18 cellular contexts compared by ENCODE assay signal in the genomic region with DNA sequence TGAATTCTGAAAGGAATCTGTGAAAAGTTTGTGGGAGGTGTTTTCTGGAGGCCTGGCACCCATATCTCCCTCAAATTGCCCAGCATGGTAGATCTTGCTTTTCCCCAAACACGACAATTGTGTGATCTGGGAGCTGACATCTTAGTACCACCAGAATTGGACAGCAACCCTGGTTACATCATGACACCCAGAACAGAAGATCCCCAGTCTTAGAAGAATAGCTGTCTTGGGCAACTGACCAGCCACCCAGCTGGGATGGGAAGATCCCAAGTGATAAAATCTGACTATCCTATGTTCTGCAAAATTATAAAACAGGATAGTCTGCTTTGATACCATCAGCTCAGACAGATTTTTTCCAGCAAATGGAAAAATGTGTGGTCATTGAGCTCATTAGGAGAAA.
DNase-seq lines count a peak whose midpoint lies in the region; ATAC-seq and TF ChIP-seq lines count a peak whose summit lies in the region.
"Had no signal": no experiment of that assay in that cellular context is flagged by ENCODE, and none has a peak within 500 bp of the region (broad histone marks: within the 10 kb centered on the region; RNA-seq: fewer than 3 reads in every experiment).

No MANE protein-coding gene starts in this region.

- POLR2A ChIA-PET in SK-N-SH (lab: Yijun Ruan, JAX): no interaction called here

- ATAC-seq in SK-N-SH treated with all-trans-retinoic acid at 6 μM for 48 hours: no peak
- ATAC-seq: A549; CD8-positive, alpha-beta T cell; GM12878 had no signal

- H3K36me3 ChIP-seq in SK-N-SH (replicated peaks in 1 of 2; ENCODE audit: control insufficient read depth in 1 of 2, insufficient read depth in 2 of 2, low read length in 1 of 2): peaks cover 0 to 4% of the 10 kb centered on the region in 2 experiments
- no peaks in the 10 kb centered on the region for H3K36me3 ChIP-seq in trophoblast cell (ENCODE audit: control insufficient read depth in 1 of 2, insufficient read depth in 2 of 2, low read length in 2 of 2)
- H3K36me3 ChIP-seq: BLaER1 treated with 17β-estradiol and CSF1 and Interleukin-3, amounts not matched to agents 10 nM and 100 nM had no signal

- no peak overlapping the region for H3K4ac ChIP-seq in trophoblast cell (ENCODE audit: low read depth, low read length)

- no peak overlapping the region for H4K12ac ChIP-seq in trophoblast cell (ENCODE audit: low read depth, low read length)

- H2BK5ac ChIP-seq in trophoblast cell (ENCODE audit: low read depth, low read length, poor library complexity): no peak overlapping the region

- DNase-seq in SK-N-SH (no peak), choroid plexus epithelial cell (ENCODE audit: low read depth) (peak; percentile 8), glomerular visceral epithelial cell (ENCODE audit: extremely low spot score) (no peak), trophoblast cell (no peak)
- DNase-seq: AML-193; Caco-2; Calu3; CD4-positive, alpha-beta T cell; CD8-positive, alpha-beta T cell; DMS79 treated with DMSO at 0.1 percent for 48 hours; EL; GDM1 had no signal

- no peaks in the 10 kb centered on the region for H4K20me1 ChIP-seq in SK-N-SH (ENCODE audit: insufficient read depth)
- H4K20me1 ChIP-seq: BLaER1 treated with 17β-estradiol and CSF1 and Interleukin-3, amounts not matched to agents 10 nM and 100 nM had no signal

- TF ChIP-seq EP300 in SK-N-SH (IDR thresholded peaks at IDR 0.05; ENCODE audit: borderline replicate concordance in 1 of 2, low read depth in 1 of 2, low read length in 1 of 2): no peak

- H4K8ac ChIP-seq in trophoblast cell (ENCODE audit: low read depth, low read length): no peak overlapping the region

- H3K27ac ChIP-seq in SK-N-SH (ENCODE audit: low read depth in 2 of 2, low read length in 1 of 2) (no peak overlapping the region), trophoblast cell (ENCODE audit: low read depth, low read length) (no peak overlapping the region)
- H3K27ac ChIP-seq: 22Rv1; A549; BLaER1 treated with 17β-estradiol and CSF1 and Interleukin-3, amounts not matched to agents 10 nM and 100 nM; C4-2B had no signal

- 0% methylated on average over 1 of the region's 1 CpG for WGBS in SK-N-SH (ENCODE audit: low lambda C conversion rate)
- no CpG with 5 or more reads among the region's 1 CpG for WGBS in trophoblast cell (ENCODE audit: extremely low coverage, insufficient coverage, insufficient read length)

- no peak overlapping the region for H2BK120ac ChIP-seq in trophoblast cell (ENCODE audit: insufficient read depth, low read length, poor library complexity)

- CTCF ChIA-PET in SK-N-SH (lab: Yijun Ruan, JAX): no interaction called here

- H3K4me2 ChIP-seq in SK-N-SH (no peak overlapping the region), trophoblast cell (ENCODE audit: low read length) (no peak overlapping the region)
- H3K4me2 ChIP-seq: A549; BLaER1 treated with 17β-estradiol and CSF1 and Interleukin-3, amounts not matched to agents 10 nM and 100 nM had no signal

- no peaks in the 10 kb centered on the region for H3K27me3 ChIP-seq in SK-N-SH (ENCODE audit: insufficient read depth)
- no peaks in the 10 kb centered on the region for H3K27me3 ChIP-seq in trophoblast cell (ENCODE audit: insufficient read depth, low read length)
- H3K27me3 ChIP-seq: BLaER1 treated with 17β-estradiol and CSF1 and Interleukin-3, amounts not matched to agents 10 nM and 100 nM had no signal

- H3K18ac ChIP-seq in trophoblast cell (ENCODE audit: low read length): no peak overlapping the region

- H3K9me3 ChIP-seq in SK-N-SH: no peaks in the 10 kb centered on the region
- H3K9me3 ChIP-seq in trophoblast cell (ENCODE audit: insufficient read depth, low read depth, low read length): peaks cover 7% of the 10 kb centered on the region
- H3K9me3 ChIP-seq: A549 had no signal

- H4K91ac ChIP-seq in trophoblast cell (ENCODE audit: low read depth, low read length): no peak overlapping the region

- no peak for TF ChIP-seq CTCF in SK-N-SH (IDR thresholded peaks at IDR 0.05)
- TF ChIP-seq CTCF in choroid plexus epithelial cell (conservative IDR thresholded peaks at IDR 0.05; ENCODE audit: low read depth, low read length): no peak

- no peak overlapping the region for H2BK12ac ChIP-seq in trophoblast cell (ENCODE audit: low read length)

- H3K9ac ChIP-seq in SK-N-SH: no peak overlapping the region
- no peak overlapping the region for H3K9ac ChIP-seq in trophoblast cell (ENCODE audit: low read length)
- H3K9ac ChIP-seq: BLaER1 treated with 17β-estradiol and CSF1 and Interleukin-3, amounts not matched to agents 10 nM and 100 nM had no signal

- no peaks in the 10 kb centered on the region for H3K9me2 ChIP-seq in SK-N-SH

- H3F3A ChIP-seq in SK-N-SH (replicated peaks; ENCODE audit: insufficient read depth): no peaks in the 10 kb centered on the region

- no peak overlapping the region for H3K23ac ChIP-seq in trophoblast cell (ENCODE audit: low read length)

- H2AFZ ChIP-seq in SK-N-SH (ENCODE audit: low read depth) (no peak overlapping the region), trophoblast cell (ENCODE audit: insufficient read depth, low read length, poor library complexity) (no peak overlapping the region)

- H3K79me1 ChIP-seq in trophoblast cell (ENCODE audit: low read length): no peaks in the 10 kb centered on the region

- H3K4me1 ChIP-seq in SK-N-SH (ENCODE audit: control insufficient read depth in 1 of 2, insufficient read depth in 2 of 2, low read depth in 1 of 2, low read length in 1 of 2): no peaks in the 10 kb centered on the region
- H3K4me1 ChIP-seq in trophoblast cell (ENCODE audit: control insufficient read depth in 1 of 2, insufficient read depth in 2 of 2, low read length in 2 of 2): no peaks in the 10 kb centered on the region
- H3K4me1 ChIP-seq: A549; BLaER1 treated with 17β-estradiol and CSF1 and Interleukin-3, amounts not matched to agents 10 nM and 100 nM; Caco-2 had no signal

- H3K4me3 ChIP-seq in SK-N-SH (ENCODE audit: low read depth in 2 of 2, low read length in 1 of 2) (no peak overlapping the region), choroid plexus epithelial cell (ENCODE audit: low read depth, low read length) (no peak overlapping the region), trophoblast cell (ENCODE audit: low read depth, low read length) (no peak overlapping the region)
- H3K4me3 ChIP-seq: A549; BLaER1 treated with 17β-estradiol and CSF1 and Interleukin-3, amounts not matched to agents 10 nM and 100 nM; GM12878 had no signal

- H3K79me2 ChIP-seq in SK-N-SH (ENCODE audit: insufficient read depth): no peaks in the 10 kb centered on the region
- H3K79me2 ChIP-seq in trophoblast cell (ENCODE audit: control insufficient read depth, insufficient read depth, low read length, poor library complexity): no peaks in the 10 kb centered on the region

- no peak for TF ChIP-seq RAD21 in SK-N-SH (IDR thresholded peaks at IDR 0.05; ENCODE audit: low read length)

- H3K14ac ChIP-seq in trophoblast cell (ENCODE audit: low read length): no peak overlapping the region

- no peak overlapping the region for H2AK5ac ChIP-seq in trophoblast cell (ENCODE audit: low read length)

TF ChIP-seq in SK-N-SH, 30 proteins besides CTCF, POLR2A, EP300 and RAD21 (continues in another document):
- TF ChIP-seq, protein P1, sequence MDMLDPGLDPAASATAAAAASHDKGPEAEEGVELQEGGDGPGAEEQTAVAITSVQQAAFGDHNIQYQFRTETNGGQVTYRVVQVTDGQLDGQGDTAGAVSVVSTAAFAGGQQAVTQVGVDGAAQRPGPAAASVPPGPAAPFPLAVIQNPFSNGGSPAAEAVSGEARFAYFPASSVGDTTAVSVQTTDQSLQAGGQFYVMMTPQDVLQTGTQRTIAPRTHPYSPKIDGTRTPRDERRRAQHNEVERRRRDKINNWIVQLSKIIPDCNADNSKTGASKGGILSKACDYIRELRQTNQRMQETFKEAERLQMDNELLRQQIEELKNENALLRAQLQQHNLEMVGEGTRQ (IDR thresholded peaks at IDR 0.05; ENCODE audit: borderline replicate concordance, low read depth, low read length): no peak

TF ChIP-seq in SK-N-SH treated with all-trans-retinoic acid at 6 μM for 48 hours, 23 proteins besides CTCF, POLR2A, EP300 and RAD21:
- TF ChIP-seq ZNF565 (CRISPR knock-in tag; conservative IDR thresholded peaks at IDR 0.05; ENCODE audit: low read depth) (no peak), ARNTL (CRISPR knock-in tag; IDR thresholded peaks at IDR 0.05; ENCODE audit: borderline replicate concordance, low read depth) (no peak)
